Comparison of ENCODE assay signal across 20 cellular contexts in the genomic region with DNA sequence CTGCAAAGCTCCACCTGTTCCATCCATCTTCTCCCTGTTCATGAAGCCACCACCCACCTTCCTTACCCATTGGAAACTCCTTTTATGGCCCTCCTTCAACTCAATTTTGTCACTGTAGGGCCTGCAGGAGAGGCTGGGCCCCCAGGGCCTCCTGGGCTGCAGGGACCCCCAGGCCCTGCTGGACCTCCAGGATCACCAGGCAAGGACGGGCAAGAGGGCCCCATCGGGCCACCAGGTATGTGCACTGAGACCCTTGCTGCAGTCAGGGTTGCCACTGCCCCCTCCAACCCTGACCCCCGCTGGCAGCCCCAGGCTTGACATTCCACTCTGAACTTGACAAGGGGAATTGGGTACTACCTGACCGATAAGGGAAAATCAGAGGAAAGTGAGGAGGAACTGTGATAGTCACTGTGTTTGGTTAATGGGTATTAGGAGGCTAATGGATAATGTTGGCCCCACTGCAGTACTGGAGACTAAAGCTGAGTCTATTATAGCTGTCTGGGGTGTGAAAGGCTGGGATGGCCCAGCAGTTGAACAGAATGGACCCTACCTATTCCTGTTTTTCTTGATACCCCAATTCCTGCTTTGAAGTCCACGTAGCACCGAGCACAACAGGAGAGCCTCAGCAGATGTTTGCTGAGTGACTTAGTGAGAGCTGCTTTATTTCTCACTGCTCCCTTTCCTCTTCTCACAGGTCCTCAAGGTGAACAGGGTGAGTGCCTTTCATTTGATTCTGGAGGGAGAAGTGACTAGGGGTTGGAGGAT. TPM values are rescaled to one million over a fixed set of nuclear protein-coding genes. Genes with fewer than 3 reads are reported as not detected.
DNase-seq lines count a peak whose midpoint lies in the region; ATAC-seq and TF ChIP-seq lines count a peak whose summit lies in the region.
"Had no signal": no experiment of that assay in that cellular context is flagged by ENCODE, and none has a peak within 500 bp of the region (broad histone marks: within the 10 kb centered on the region; RNA-seq: fewer than 3 reads in every experiment).

No MANE protein-coding gene starts in this region.

- intact Hi-C loops in OCI-LY7 (cut with micrococcal nuclease; ENCODE audit: unreplicated experiment) (no loop called here), mucosa of descending colon (cut with DNase I, micrococcal nuclease) (loop anchor here in 1 of 2 donors (10.0 kb wide), 2 partner anchors 50 to 120 kb away; a partner anchor contains a TSS)
- intact Hi-C loops in dendritic cell treated with granulocyte-macrophage colony-stimulating factor and Interleukin-4, amounts not matched to agents 40 ng/mL and 50 ng/mL, for 4 days (cut with micrococcal nuclease), result loop anchor here (5.0 kb wide), 2 partner anchors 122 to 128 kb away; a partner anchor contains a TSS

- H3K9me3 ChIP-seq in CD8-positive, alpha-beta memory T cell (ENCODE audit: low read length), result no peaks in the 10 kb centered on the region
- H3K9me3 ChIP-seq in OCI-LY7 (ENCODE audit: low read length) (no peaks in the 10 kb centered on the region), mucosa of descending colon (no peaks in the 10 kb centered on the region)
- H3K9me3 ChIP-seq: adrenal gland, HAP-1, Peyer's patch, right atrium auricular region, thoracic aorta had no signal

- H3K27me3 Mint-ChIP-seq in CD8-positive, alpha-beta memory T cell, result no peaks in the 10 kb centered on the region
- peaks cover 2% of the 10 kb centered on the region for H3K27me3 Mint-ChIP-seq in dendritic cell treated with granulocyte-macrophage colony-stimulating factor and Interleukin-4, amounts not matched to agents 40 ng/mL and 50 ng/mL, for 4 days

- H3K27ac Mint-ChIP-seq in CD8-positive, alpha-beta memory T cell, result peak overlapping the region in 4 of 8 donors; percentile 12 to 71 (median 42)
- peak overlapping the region; percentile 89 for H3K27ac Mint-ChIP-seq in dendritic cell treated with granulocyte-macrophage colony-stimulating factor and Interleukin-4, amounts not matched to agents 40 ng/mL and 50 ng/mL, for 4 days

- DNase-seq in CD8-positive, alpha-beta memory T cell, result no peak
- DNase-seq in OCI-LY7 (ENCODE audit: low spot score) (no peak), mucosa of descending colon (no peak)
- DNase-seq: adrenal gland; EL; left ventricle myocardium superior; NCI-H2107; NCI-H748 treated with DMSO at 0.1 percent for 48 hours; Peyer's patch; stimulated activated CD4-positive, alpha-beta T cell treated with anti-CD3 and anti-CD28 coated beads, Interleukin-1b, Interleukin-23, amount 100 ng/mL, for 48 hours; SW 1271 had no signal

- no peak for TF ChIP-seq CTCF in OCI-LY7 (conservative IDR thresholded peaks at IDR 0.05; ENCODE audit: low read length)
- no peak for TF ChIP-seq CTCF in mucosa of descending colon (IDR thresholded peaks at IDR 0.05)

- H3K9ac ChIP-seq in rectal smooth muscle tissue (ENCODE audit: low read length), result no peak overlapping the region

- H3K27ac ChIP-seq in CD8-positive, alpha-beta memory T cell (ENCODE audit: low read depth, low read length), result no peak overlapping the region
- H3K27ac ChIP-seq in OCI-LY7 (ENCODE audit: low read depth, low read length, poor library complexity, severe bottlenecking) (no peak overlapping the region), rectal smooth muscle tissue (ENCODE audit: low read depth, low read length) (peak overlapping the region; percentile 90)
- H3K27ac ChIP-seq: foreskin keratinocyte had no signal

- no peak for ATAC-seq in GM18861 (IDR thresholded peaks at IDR 0.05; ENCODE audit: unreplicated experiment)
- ATAC-seq in HG02981 (IDR thresholded peaks at IDR 0.05; ENCODE audit: unreplicated experiment), result no peak
- ATAC-seq in mucosa of descending colon, result no peak
- ATAC-seq in GM19455 (IDR thresholded peaks at IDR 0.05; ENCODE audit: unreplicated experiment), result no peak
- ATAC-seq: foreskin keratinocyte, left ventricle myocardium superior had no signal

- peaks cover 26 to 34% (median 33%) of the 10 kb centered on the region in 3 donors for H3K4me1 Mint-ChIP-seq in CD8-positive, alpha-beta memory T cell
- H3K4me1 Mint-ChIP-seq in dendritic cell treated with granulocyte-macrophage colony-stimulating factor and Interleukin-4, amounts not matched to agents 40 ng/mL and 50 ng/mL, for 4 days (ENCODE audit: low read depth), result peaks cover 65% of the 10 kb centered on the region

- H3K4me1 ChIP-seq in CD8-positive, alpha-beta memory T cell (ENCODE audit: insufficient read depth, low read length), result peaks cover 42% of the 10 kb centered on the region
- H3K4me1 ChIP-seq in OCI-LY7 (ENCODE audit: insufficient read depth, low read length, poor library complexity, severe bottlenecking) (peaks cover 58% of the 10 kb centered on the region), rectal smooth muscle tissue (ENCODE audit: control insufficient read depth, insufficient read depth, low read length) (peaks cover 32% of the 10 kb centered on the region), mucosa of descending colon (ENCODE audit: low read depth) (peaks cover 36% of the 10 kb centered on the region)

- CTCF ChIA-PET in CD8-positive, alpha-beta memory T cell (lab: Charles Lee), result interaction anchor here (1.0 to 2.8 kb wide), 2 partner anchors 29 to 33 kb away, joined by 3 to 15 read pairs; a partner anchor contains a TSS
- CTCF ChIA-PET in OCI-LY7 (lab: Charles Lee; ENCODE audit: unreplicated experiment), result interaction anchor here (0.9 kb wide), 1 partner anchor 12 kb away, joined by 3 read pairs; no protein-coding TSS in a partner anchor

- H3K36me3 Mint-ChIP-seq in CD8-positive, alpha-beta memory T cell, result no peaks in the 10 kb centered on the region
- H3K36me3 Mint-ChIP-seq in dendritic cell treated with granulocyte-macrophage colony-stimulating factor and Interleukin-4, amounts not matched to agents 40 ng/mL and 50 ng/mL, for 4 days (ENCODE audit: low read depth), result no peaks in the 10 kb centered on the region

- H2AFZ ChIP-seq in OCI-LY7 (ENCODE audit: low read length), result no peak overlapping the region

- H3K36me3 ChIP-seq in CD8-positive, alpha-beta memory T cell (ENCODE audit: insufficient read depth, low read length), result no peaks in the 10 kb centered on the region
- H3K36me3 ChIP-seq in OCI-LY7 (ENCODE audit: insufficient read depth, low read length) (no peaks in the 10 kb centered on the region), rectal smooth muscle tissue (ENCODE audit: control insufficient read depth, insufficient read depth, low read length) (peaks cover 2% of the 10 kb centered on the region), mucosa of descending colon (ENCODE audit: low read depth) (no peaks in the 10 kb centered on the region)
- H3K36me3 ChIP-seq: HAP-1, Peyer's patch, right atrium auricular region had no signal

- H4K20me1 ChIP-seq in OCI-LY7 (ENCODE audit: insufficient read depth, low read length), result no peaks in the 10 kb centered on the region

- POLR2A ChIA-PET in CD8-positive, alpha-beta memory T cell (lab: Charles Lee), result interaction anchor here (1.2 to 4.2 kb wide), 3 partner anchors 12 to 33 kb away, joined by 4 to 37 read pairs (median 24); a partner anchor contains a TSS
- POLR2A ChIA-PET in OCI-LY7 (lab: Charles Lee), result interaction anchor here (0.7 to 1.7 kb wide), 2 partner anchors 30 to 34 kb away, joined by 3 read pairs; no protein-coding TSS in a partner anchor

- TSS peak; percentile 67 for BruUV-seq in OCI-LY7 (replicated peaks; lab: Mats Ljungman, UMichigan)

- H3K4me3 Mint-ChIP-seq in CD8-positive, alpha-beta memory T cell, result peak overlapping the region; percentile 20 to 82 (median 67)
- no peak overlapping the region for H3K4me3 Mint-ChIP-seq in dendritic cell treated with granulocyte-macrophage colony-stimulating factor and Interleukin-4, amounts not matched to agents 40 ng/mL and 50 ng/mL, for 4 days

- no peaks in the 10 kb centered on the region for H3K9me2 ChIP-seq in OCI-LY7 (ENCODE audit: insufficient read depth, low read length)

- no peaks in the 10 kb centered on the region for H3K9me3 Mint-ChIP-seq in CD8-positive, alpha-beta memory T cell
- no peaks in the 10 kb centered on the region for H3K9me3 Mint-ChIP-seq in dendritic cell treated with granulocyte-macrophage colony-stimulating factor and Interleukin-4, amounts not matched to agents 40 ng/mL and 50 ng/mL, for 4 days

- H3K27me3 ChIP-seq in CD8-positive, alpha-beta memory T cell (ENCODE audit: insufficient read depth, low read length, poor library complexity, severe bottlenecking), result no peaks in the 10 kb centered on the region
- no peaks in the 10 kb centered on the region for H3K27me3 ChIP-seq in rectal smooth muscle tissue (ENCODE audit: control insufficient read depth, insufficient read depth, low read length)
- H3K27me3 ChIP-seq: adrenal gland, Peyer's patch, right atrium auricular region had no signal

- H3K4me3 ChIP-seq in CD8-positive, alpha-beta memory T cell (ENCODE audit: low read length), result no peak overlapping the region
- H3K4me3 ChIP-seq in OCI-LY7 (ENCODE audit: low read depth, low read length, poor library complexity, severe bottlenecking), result no peak overlapping the region
- no peak overlapping the region for H3K4me3 ChIP-seq in rectal smooth muscle tissue (ENCODE audit: low read length)
- no peak overlapping the region for H3K4me3 ChIP-seq in mucosa of descending colon
- H3K4me3 ChIP-seq: HAP-1 had no signal

- H3K4me2 ChIP-seq in OCI-LY7 (ENCODE audit: low read length), result no peak overlapping the region

- H3K79me2 ChIP-seq in OCI-LY7 (ENCODE audit: insufficient read depth, low read depth, low read length), result no peaks in the 10 kb centered on the region

RNA-seq across cellular contexts. Expression of a gene that starts 2.1 kb away (rescaled TPM):
- 10 to 100 TPM; 14.5 to 17.8 TPM for total RNA-seq in CD8-positive, alpha-beta memory T cell
- polyA plus RNA-seq in CD8-positive, alpha-beta memory T cell, result 6.5 TPM
- total RNA-seq in OCI-LY7 (2014; rRNA removed; shearing (Covaris generic)), result 9.7 and 14.0 TPM in 2 replicates
- total RNA-seq in OCI-LY7 (2022) (17.9 and 19.7 TPM in 2 replicates), mucosa of descending colon (10 to 100 TPM in 1 of 3 donors, 1 to 10 TPM in 2; 6.3 to 14.7 (median 8.1) TPM)

RNA-seq across cellular contexts. Expression of a gene that starts 6.1 kb away (rescaled TPM):
- under 1 TPM; 0.79 to 0.89 TPM for total RNA-seq in CD8-positive, alpha-beta memory T cell
- 0.85 TPM for polyA plus RNA-seq in CD8-positive, alpha-beta memory T cell
- total RNA-seq in OCI-LY7 (2014; rRNA removed; shearing (Covaris generic)), result 2.7 and 3.2 TPM in 2 replicates
- total RNA-seq in OCI-LY7 (2022) (1.6 and 2.2 TPM in 2 replicates), mucosa of descending colon (100 to 1,000 TPM in 1 of 3 donors, 10 to 100 TPM in 2; 12.1 to 256 (median 42.3) TPM)

RNA-seq across cellular contexts. Expression of a gene that starts 13.0 kb away (rescaled TPM):
- total RNA-seq in CD8-positive, alpha-beta memory T cell, result 100 to 1,000 TPM; 346 to 353 TPM
- polyA plus RNA-seq in CD8-positive, alpha-beta memory T cell, result 907 TPM
- 147 and 214 TPM in 2 replicates for total RNA-seq in OCI-LY7 (2014; rRNA removed; shearing (Covaris generic))
- total RNA-seq in OCI-LY7 (2022) (253 and 267 TPM in 2 replicates), mucosa of descending colon (100 to 1,000 TPM; 245 to 280 (median 254) TPM)

RNA-seq across cellular contexts. Expression of a gene that starts 33.0 kb away (rescaled TPM):
- total RNA-seq in CD8-positive, alpha-beta memory T cell, result 10 to 100 TPM; 16.0 to 17.3 TPM
- polyA plus RNA-seq in CD8-positive, alpha-beta memory T cell, result 11.5 TPM
- total RNA-seq in OCI-LY7 (2014; rRNA removed; shearing (Covaris generic)), result 34.3 and 37.4 TPM in 2 replicates
- 42.0 and 51.8 TPM in 2 replicates for total RNA-seq in OCI-LY7 (2022)
- 10 to 100 TPM; 16.7 to 20.0 (median 19.2) TPM for total RNA-seq in mucosa of descending colon

RNA-seq across cellular contexts. Expression of a gene that starts 34.4 kb away (rescaled TPM):
- 1 to 10 TPM; 2.7 to 3.5 TPM for total RNA-seq in CD8-positive, alpha-beta memory T cell
- 0.17 TPM for polyA plus RNA-seq in CD8-positive, alpha-beta memory T cell
- total RNA-seq in OCI-LY7 (2014; rRNA removed; shearing (Covaris generic)), result not detected in 2 replicates
- total RNA-seq in OCI-LY7 (2022) (not detected in 2 replicates), mucosa of descending colon (1 to 10 TPM in 2 of 3 donors, under 1 TPM in 1; 0.41 to 1.9 (median 1.5) TPM)
